Comparison of ENCODE assay signal across 8 cellular contexts in the genomic region with DNA sequence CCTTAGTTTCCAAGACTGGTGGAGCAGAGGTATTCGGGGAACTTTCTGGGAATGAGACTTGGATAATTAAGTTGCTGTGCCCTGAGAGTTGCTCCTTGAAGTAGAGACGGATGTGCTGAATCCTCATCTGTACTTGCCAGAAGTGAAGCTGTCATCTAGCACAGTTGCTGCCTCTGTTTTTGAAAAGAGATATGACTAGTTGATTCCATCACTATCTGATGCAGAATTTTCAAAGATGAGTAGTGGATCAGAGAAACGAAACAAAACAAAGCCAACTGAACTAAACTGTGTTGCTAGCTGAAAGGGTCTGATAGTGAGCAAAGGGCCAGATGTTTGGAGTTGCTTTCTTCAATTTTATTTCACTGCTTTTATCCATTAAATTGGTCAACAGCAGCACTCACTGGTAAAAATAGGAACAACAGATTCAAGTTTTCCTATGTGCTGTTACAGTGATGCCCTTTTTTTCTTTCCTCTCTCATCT. TPM values are rescaled to one million over a fixed set of nuclear protein-coding genes. Genes with fewer than 3 reads are reported as not detected.
A peak's percentile ranks its signal among the peaks of the same experiment; 100 is the strongest.
DNase-seq lines count a peak whose midpoint lies in the region; ATAC-seq and TF ChIP-seq lines count a peak whose summit lies in the region.

No MANE protein-coding gene starts in this region.

- TF ChIP-seq POLR2A in IMR-90 (IDR thresholded peaks at IDR 0.05; ENCODE audit: low read depth, low read length), result no peak

- H2AK9ac ChIP-seq in IMR-90 (replicated peaks; ENCODE audit: low read depth, low read length, poor library complexity), result no peak overlapping the region

- POLR2A ChIA-PET in IMR-90 (lab: Charles Lee; ENCODE audit: unreplicated experiment), result no interaction called here

- H4K8ac ChIP-seq in IMR-90 (ENCODE audit: low read depth in 2 of 2, low read length in 2 of 2), result peak overlapping the region; percentile 19 to 52; a peak in 1 of 4 replicates

- peak overlapping the region; percentile 17; the same call in 1 of the 3 replicates for H2BK15ac ChIP-seq in IMR-90 (ENCODE audit: low read depth, low read length)

- H2BK5ac ChIP-seq in IMR-90 (ENCODE audit: low read depth, low read length, poor library complexity, severe bottlenecking), result peak overlapping the region; percentile 72

- H3K36me3 ChIP-seq in IMR-90 (ENCODE audit: control insufficient read depth, insufficient read depth, low read length), result no peaks in the 10 kb centered on the region
- no peaks in the 10 kb centered on the region for H3K36me3 ChIP-seq in mammary epithelial cell (ENCODE audit: insufficient read depth, low read length)
- no peaks in the 10 kb centered on the region for H3K36me3 ChIP-seq in lung (ENCODE audit: control insufficient read depth in 2 of 2, insufficient read depth in 2 of 2, low read length in 2 of 2)

- CTCF ChIA-PET in IMR-90 (lab: Yijun Ruan, JAX), result interaction anchor here (0.6 to 2.7 kb wide), 15 partner anchors 16 to 459 kb away, joined by 3 to 16 read pairs (median 5); no protein-coding TSS in a partner anchor
- CTCF ChIA-PET in mammary epithelial cell (lab: Charles Lee; ENCODE audit: low non-redundant PET), result interaction anchor here (1.0 kb wide), 1 partner anchor 101 kb away, joined by 4 read pairs; no protein-coding TSS in a partner anchor

- H2BK120ac ChIP-seq in IMR-90 (ENCODE audit: low read depth, low read length), result peak overlapping the region; percentile 53

- BruUV-seq in IMR-90 (replicated peaks; lab: Mats Ljungman, UMichigan) (no TSS peak), mammary epithelial cell (replicated peaks; lab: Mats Ljungman, UMichigan) (no TSS peak)

- peak overlapping the region; percentile 31 for H2AK5ac ChIP-seq in IMR-90 (ENCODE audit: low read depth, low read length)

- DNase-seq in ACHN, result peak; percentile 48
- DNase-seq in IMR-90, result peak; percentile 72
- peak; percentile 35 for DNase-seq in mammary epithelial cell
- no peak for DNase-seq in lung (ENCODE audit: low spot score)
- DNase-seq in COLO829 (ENCODE audit: low spot score), result no peak
- DNase-seq in posterior cingulate gyrus, result no peak
- no peak for DNase-seq in NCI-H1694 (lab: John Stamatoyannopoulos, UW)
- DNase-seq in stimulated activated naive CD4-positive, alpha-beta T cell (lab: John Stamatoyannopoulos, UW), result no peak

- peaks cover 17 to 21% of the 10 kb centered on the region in 2 experiments for H3K79me1 ChIP-seq in IMR-90 (ENCODE audit: low read depth in 1 of 2, low read length in 2 of 2)

- H3K18ac ChIP-seq in IMR-90 (ENCODE audit: low read depth, low read length), result peak overlapping the region; percentile 93

- no peaks in the 10 kb centered on the region for H3K9me3 ChIP-seq in IMR-90 (ENCODE audit: control insufficient read depth, insufficient read depth, low read length)
- no peaks in the 10 kb centered on the region for H3K9me3 ChIP-seq in mammary epithelial cell (replicated peaks; ENCODE audit: insufficient read depth, low read length)
- no peaks in the 10 kb centered on the region for H3K9me3 ChIP-seq in lung (ENCODE audit: control insufficient read depth in 2 of 2, insufficient read depth in 1 of 2, low read length in 1 of 2)

- H3K4me2 ChIP-seq in IMR-90 (ENCODE audit: low read depth, low read length), result peak overlapping the region; percentile 83
- H3K4me2 ChIP-seq in mammary epithelial cell (ENCODE audit: insufficient read depth, low read depth, low read length), result no peak overlapping the region

- H2BK20ac ChIP-seq in IMR-90 (ENCODE audit: low read depth, low read length), result peak overlapping the region; percentile 71

- ATAC-seq in IMR-90 (ENCODE audit: low read depth) (peak; percentile 70), lung (ENCODE audit: insufficient read depth, low FRiP score) (peak; percentile 49)

- no CpG with 5 or more reads among the region's 3 CpGs for WGBS in IMR-90 (ENCODE audit: extremely low coverage in 2 of 2, insufficient read length in 1 of 2), 2 experiments
- 47% methylated on average over 3 of the region's 3 CpGs for WGBS in mammary epithelial cell (ENCODE audit: low coverage, missing lambda C conversion rate)
- 26 to 30% methylated on average over 3 of the region's 3 CpGs for WGBS in lung, 2 donors

- H3K4me3 ChIP-seq in IMR-90 (ENCODE audit: insufficient read depth, low read depth, low read length) (no peak overlapping the region), mammary epithelial cell (replicated peaks in 1 of 3; ENCODE audit: insufficient read depth in 1 of 3, low read depth in 2 of 3, low read length in 3 of 3) (no peak overlapping the region), lung (no peak overlapping the region)

- H4K20me1 ChIP-seq in IMR-90 (ENCODE audit: insufficient read depth, low read length) (no peaks in the 10 kb centered on the region), mammary epithelial cell (ENCODE audit: insufficient read depth, low read length) (no peaks in the 10 kb centered on the region)

- H3K27me3 ChIP-seq in IMR-90 (ENCODE audit: control insufficient read depth, insufficient read depth, low read length), result no peaks in the 10 kb centered on the region
- no peaks in the 10 kb centered on the region for H3K27me3 ChIP-seq in mammary epithelial cell (ENCODE audit: insufficient read depth, low read length)
- H3K27me3 ChIP-seq in lung (ENCODE audit: control insufficient read depth, insufficient read depth), result no peaks in the 10 kb centered on the region

- peak overlapping the region; percentile 71 for H4K91ac ChIP-seq in IMR-90 (ENCODE audit: insufficient read depth, low read depth, low read length)

- dilution Hi-C loops in IMR-90 (cut with HindIII; ENCODE audit: low sequenced_read_pairs, unreplicated experiment), result no loop called here
- dilution Hi-C loops in mammary epithelial cell (cut with HindIII; ENCODE audit: low sequenced_read_pairs), result loop anchor here (5.0 kb wide), 1 partner anchor 100 kb away; no protein-coding TSS in a partner anchor

- in situ Hi-C loops in ACHN (cut with HindIII; ENCODE audit: low pct_ligation_motif_present, low pct_unique_long_range_greater_than_20kb, low sequenced_read_pairs), result loop anchor here (25.0 kb wide), 1 partner anchor 105 kb away; no protein-coding TSS in a partner anchor
- in situ Hi-C loops in IMR-90 (cut with MboI; ENCODE audit: low sequenced_read_pairs), result loop anchor here (5.0 kb wide), 1 partner anchor 100 kb away; no protein-coding TSS in a partner anchor
- in situ Hi-C loops in mammary epithelial cell (cut with MboI; ENCODE audit: low sequenced_read_pairs in 2 of 2), result loop anchor here (5.0 to 10.0 kb wide), 2 partner anchors 97 to 100 kb away; no protein-coding TSS in a partner anchor

- H3K4ac ChIP-seq in IMR-90 (ENCODE audit: low read depth, low read length), result peak overlapping the region; percentile 49; the same call in 1 of the 2 replicates

- TF ChIP-seq RAD21 in IMR-90 (IDR thresholded peaks at IDR 0.05; ENCODE audit: low read length), result peak; percentile 83

- no peaks in the 10 kb centered on the region for H3K79me2 ChIP-seq in mammary epithelial cell (ENCODE audit: insufficient read depth, low read length)

- intact Hi-C loops in IMR-90 (cut with micrococcal nuclease) (loop anchor here (1.0 to 5.0 kb wide), 5 partner anchors 63 to 485 kb away; no protein-coding TSS in a partner anchor), mammary epithelial cell (cut with micrococcal nuclease) (loop anchor here (1.0 to 5.0 kb wide), 6 partner anchors 53 to 630 kb away; a partner anchor contains a TSS), posterior cingulate gyrus (cut with DNase I) (loop anchor here (1.0 to 5.0 kb wide), 2 partner anchors 65 to 101 kb away; no protein-coding TSS in a partner anchor)

- H3K27ac ChIP-seq in IMR-90 (ENCODE audit: insufficient read depth, low read length) (peak overlapping the region; percentile 83; the same call in 1 of the 2 replicates), mammary epithelial cell (ENCODE audit: insufficient read depth, low read depth, low read length) (no peak overlapping the region), lung (ENCODE audit: low read depth in 1 of 2, low read length in 1 of 2) (peak overlapping the region; percentile 33 to 64)

- H3K14ac ChIP-seq in IMR-90 (replicated peaks; ENCODE audit: low read depth, low read length), result no peak overlapping the region; the same call in 1 of the 2 replicates

- peaks cover 2% of the 10 kb centered on the region for H3K9me1 ChIP-seq in IMR-90 (ENCODE audit: insufficient read depth, low read length)

- no peak overlapping the region for H2AFZ ChIP-seq in IMR-90 (replicated peaks; ENCODE audit: low read length, poor library complexity)
- no peak overlapping the region for H2AFZ ChIP-seq in mammary epithelial cell (ENCODE audit: low read depth, low read length)

- H3K4me1 ChIP-seq in IMR-90 (ENCODE audit: control insufficient read depth, insufficient read depth, low read length), result peaks cover 15% of the 10 kb centered on the region
- peaks cover 21% of the 10 kb centered on the region for H3K4me1 ChIP-seq in mammary epithelial cell (ENCODE audit: insufficient read depth, low read length)
- H3K4me1 ChIP-seq in lung (ENCODE audit: control insufficient read depth in 2 of 2, insufficient read depth in 2 of 2, low read length in 2 of 2), result peaks cover 1 to 28% of the 10 kb centered on the region in 2 donors

- H3K56ac ChIP-seq in IMR-90 (ENCODE audit: extremely low read depth, insufficient read depth, low read length), result peak overlapping the region; percentile 18; the same call in 1 of the 2 replicates

- H3K9ac ChIP-seq in IMR-90 (ENCODE audit: low read depth, low read length), result peak overlapping the region; percentile 38
- H3K9ac ChIP-seq in mammary epithelial cell (ENCODE audit: insufficient read depth, low read length), result no peak overlapping the region

- TF ChIP-seq CTCF in IMR-90 (conservative IDR thresholded peaks at IDR 0.05; ENCODE audit: low read depth, low read length) (peak; percentile 71), mammary epithelial cell (conservative IDR thresholded peaks at IDR 0.05 in 1 of 2, IDR thresholded peaks at IDR 0.05 in 1 of 2; ENCODE audit: extremely low read depth in 1 of 2, insufficient read depth in 1 of 2, low read depth in 1 of 2, low read length in 2 of 2) (peak; percentile 59 to 71), lung (IDR thresholded peaks at IDR 0.05; ENCODE audit: control extremely low read depth, extremely low read depth) (peak; percentile 22)

- H4K5ac ChIP-seq in IMR-90 (ENCODE audit: low read depth, low read length), result peak overlapping the region; percentile 81

- peak overlapping the region; percentile 36; the same call in 1 of the 2 replicates for H3K23ac ChIP-seq in IMR-90 (ENCODE audit: low read depth, low read length)

TF ChIP-seq in IMR-90, 13 proteins besides CTCF, POLR2A, EP300 and RAD21:
- peak; percentile 74 for TF ChIP-seq SMC3 (IDR thresholded peaks at IDR 0.05; ENCODE audit: low read depth, low read length)
- TF ChIP-seq MXI1 (IDR thresholded peaks at IDR 0.05; ENCODE audit: borderline replicate concordance, low read depth, low read length), result no peak

RNA-seq across cellular contexts. Expression of a gene that starts 52.7 kb away (rescaled TPM):
- total RNA-seq in IMR-90 (2012; rRNA removed) (13.3 and 16.7 TPM in 2 replicates), mammary epithelial cell (1 to 10 TPM; 5.7 to 8.3 TPM), lung (10 to 100 TPM; 18.1 to 28.0 TPM)
- polyA plus RNA-seq in IMR-90 (2012; rRNA removed) (5.4 and 6.5 TPM in 2 replicates), mammary epithelial cell (1.7 TPM), lung (1 to 10 TPM; 5.0 to 5.9 TPM)
- polyA plus RNA-seq in IMR-90 (2012; cell fraction: cytosol; rRNA removed), result 4.0 and 4.8 TPM in 2 replicates
- 5.3 and 10.2 TPM in 2 replicates for polyA plus RNA-seq in IMR-90 (2012; cell fraction: nucleus; rRNA removed; ENCODE audit: low replicate concordance)
- polyA minus RNA-seq in mammary epithelial cell, result 0.88 TPM

Comparison
In these comparisons a context has a peak if more than half of its experiments do, and no peak if none do; other contexts are left out.
1. DNase-seq: peak in ACHN (single experiment), IMR-90 (single experiment) and mammary epithelial cell (single experiment); none in lung (single experiment), COLO829 (single experiment), posterior cingulate gyrus (0 of 10), NCI-H1694 (single experiment) and stimulated activated naive CD4-positive, alpha-beta T cell (0 of 6).
2. Peak in every context shown above with its lines, with median percentiles within 50 percentile points of each other: CTCF ChIP-seq.